In the genomic region with DNA sequence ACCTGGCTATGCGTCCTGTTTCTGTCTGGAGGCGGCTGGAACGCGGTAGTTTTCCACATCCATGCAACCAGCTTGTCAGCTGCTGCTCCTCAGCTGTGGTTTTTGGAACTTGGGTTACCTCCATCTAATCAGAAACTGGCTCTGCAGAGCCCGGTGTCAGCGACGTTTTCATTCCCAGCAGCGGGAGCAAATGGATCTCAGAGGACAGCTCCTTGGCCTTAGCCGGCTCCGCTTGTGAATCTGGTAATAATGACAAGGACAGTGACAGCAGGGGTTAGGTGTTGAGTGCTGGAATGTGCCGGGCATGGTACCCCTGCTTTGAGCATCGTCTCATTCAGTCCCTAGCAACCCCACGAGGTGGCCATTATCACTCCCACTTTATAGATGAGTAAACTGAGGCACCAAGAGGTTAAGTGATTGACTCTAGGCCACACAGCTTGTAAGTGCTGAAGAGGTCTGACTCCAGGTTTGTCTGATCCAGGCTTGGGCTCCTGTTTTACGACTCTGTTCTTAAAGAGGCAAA, we compare ENCODE assay signal across 8 cellular contexts. TPM values are rescaled to one million over a fixed set of nuclear protein-coding genes. Genes with fewer than 3 reads are reported as not detected.
DNase-seq lines count a peak whose midpoint lies in the region.

No MANE protein-coding gene starts in this region.

- 0 out of 2 replicates have a peak overlapping the region, but pooled peaks have one; percentile 26 for H2AFZ ChIP-seq in GM23248

- no peaks in the 10 kb centered on the region for H3K9me2 ChIP-seq in GM23248 (ENCODE audit: insufficient read depth)

- H3K4me3 ChIP-seq in GM23248 (peak overlapping the region; percentile 55), SK-N-MC (peak overlapping the region; percentile 91), skeletal muscle satellite cell (ENCODE audit: low read length) (no peak overlapping the region)

- H4K20me1 ChIP-seq in GM23248 (ENCODE audit: insufficient read depth) = no peaks in the 10 kb centered on the region

- H3K36me3 ChIP-seq in GM23248 (ENCODE audit: low read depth) (no peaks in the 10 kb centered on the region), SK-N-MC (ENCODE audit: insufficient read depth, low read length) (no peaks in the 10 kb centered on the region; the same call in 1 of the 2 replicates), skeletal muscle satellite cell (ENCODE audit: insufficient read depth, low read length) (no peaks in the 10 kb centered on the region)

- in situ Hi-C loops in GM23248 (cut with MboI) = no loop called here

- H3K79me2 ChIP-seq in GM23248 (ENCODE audit: insufficient read depth) = no peaks in the 10 kb centered on the region

- peak overlapping the region; percentile 61 for H3K4me2 ChIP-seq in GM23248 (ENCODE audit: unreplicated experiment)
- peak overlapping the region; percentile 81 for H3K4me2 ChIP-seq in skeletal muscle satellite cell (ENCODE audit: low read length)

- H3K27me3 ChIP-seq in GM23248 (replicated peaks; ENCODE audit: insufficient read depth) (peaks cover 23% of the 10 kb centered on the region), skeletal muscle satellite cell (ENCODE audit: control insufficient read depth, insufficient read depth, low read length) (peaks cover 87% of the 10 kb centered on the region)

- 36 to 40% methylated on average over 14 of the region's 14 CpGs for WGBS in GM23248 (ENCODE audit: low coverage in 1 of 2, low lambda C conversion rate in 2 of 2, missing lambda C conversion rate in 2 of 2), 2 experiments

- H3K9me3 ChIP-seq in GM23248 (ENCODE audit: low read depth) (no peaks in the 10 kb centered on the region), SK-N-MC (ENCODE audit: low read depth, low read length) (no peaks in the 10 kb centered on the region), skeletal muscle satellite cell (replicated peaks; ENCODE audit: low read length) (no peaks in the 10 kb centered on the region)

- H3K9ac ChIP-seq in GM23248 (no peak overlapping the region), SK-N-MC (ENCODE audit: insufficient read length) (no peak overlapping the region), skeletal muscle satellite cell (ENCODE audit: low read depth, low read length) (no peak overlapping the region)

- H3F3A ChIP-seq in GM23248 (ENCODE audit: insufficient read depth) = no peaks in the 10 kb centered on the region

- no peak overlapping the region for H3K27ac ChIP-seq in GM23248
- no peak overlapping the region for H3K27ac ChIP-seq in SK-N-MC

- DNase-seq in GM23248 (peak; percentile 32), SK-N-MC (ENCODE audit: low read depth, low spot score) (no peak), foreskin melanocyte (peak; percentile 16), mucosa of gallbladder (ENCODE audit: low spot score) (no peak), SIG-M5 treated with dmso at 0.1 percent for 504 hours (lab: John Stamatoyannopoulos, UW; ENCODE audit: unreplicated experiment) (no peak), NCI-H146 (lab: John Stamatoyannopoulos, UW) (no peak), Ammon's horn (ENCODE audit: low spot score) (no peak)

- H3K4me1 ChIP-seq in GM23248 (ENCODE audit: insufficient read depth) (no peaks in the 10 kb centered on the region), skeletal muscle satellite cell (ENCODE audit: control insufficient read depth, insufficient read depth, low read length) (peaks cover 4% of the 10 kb centered on the region)

RNA-seq across cellular contexts. Expression of a gene that starts 1.3 kb away (rescaled TPM):
- 0.22 TPM in 1 of 2 replicates, not detected in the other for total RNA-seq in GM23248 (2014; rRNA removed; shearing (Covaris generic))
- 0.10 and 0.43 TPM in 2 replicates for polyA plus RNA-seq in GM23248 (2016; fragmentation: Nextera tagmentation; extraction: Ambion mirVana)
- total RNA-seq in skeletal muscle satellite cell (2012; rRNA removed) = 1.5 and 2.0 TPM in 2 replicates
- total RNA-seq in mucosa of gallbladder = 5.9 TPM

Comparison
In these comparisons a context has a peak if more than half of its experiments do, and no peak if none do; other contexts are left out.
1. DNase-seq: peak in GM23248 (single experiment) and foreskin melanocyte (single experiment); none in SK-N-MC (single experiment), mucosa of gallbladder (single experiment), SIG-M5 treated with dmso at 0.1 percent for 504 hours (single experiment), NCI-H146 (single experiment) and Ammon's horn (single experiment).